ENCODE assay signal across 1 cellular context in the genomic region with DNA sequence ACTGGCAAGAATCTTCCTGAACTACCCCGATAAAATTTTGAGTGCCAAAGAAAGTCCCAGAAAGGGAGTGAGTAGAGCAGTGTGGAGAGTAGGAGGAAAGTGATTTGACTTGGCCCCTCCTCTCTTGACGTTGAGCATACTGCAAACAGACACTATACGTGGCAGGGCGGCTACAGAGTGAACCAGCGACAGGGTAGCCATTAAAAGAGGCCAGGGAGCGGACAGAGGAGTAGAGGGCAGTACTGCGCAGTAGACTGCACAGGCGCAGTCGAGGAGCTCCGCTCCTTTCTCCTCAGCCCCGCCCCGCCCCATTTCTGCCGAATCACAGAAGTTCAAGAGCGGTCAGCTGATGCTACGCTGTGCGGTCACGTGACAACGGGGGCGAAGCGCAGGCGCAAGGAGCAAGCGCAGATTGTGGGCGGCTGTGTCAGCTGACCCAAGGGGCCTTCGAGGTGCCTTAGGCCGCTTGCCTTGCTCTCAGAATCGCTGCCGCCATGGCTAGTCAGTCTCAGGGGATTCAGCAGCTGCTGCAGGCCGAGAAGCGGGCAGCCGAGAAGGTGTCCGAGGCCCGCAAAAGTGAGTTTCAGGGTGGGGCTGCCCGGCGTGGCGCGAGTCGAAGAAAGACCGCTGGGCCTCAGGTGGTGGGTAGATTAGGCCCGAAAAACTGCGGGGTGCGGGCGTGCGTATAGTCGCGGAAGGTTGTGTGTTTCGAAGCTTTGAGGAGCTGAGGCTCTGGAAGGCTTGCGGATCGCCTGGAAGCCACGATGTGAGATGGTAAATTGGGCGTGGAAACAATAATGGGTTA.
TF ChIP-seq lines count a peak whose summit lies in the region.

A gene with protein sequence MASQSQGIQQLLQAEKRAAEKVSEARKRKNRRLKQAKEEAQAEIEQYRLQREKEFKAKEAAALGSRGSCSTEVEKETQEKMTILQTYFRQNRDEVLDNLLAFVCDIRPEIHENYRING (plus strand): TSS at position 425 of the 805 bp plus-strand sequence. CDS start 70 bp downstream, at position 495.

TF ChIP-seq in K562, 482 proteins besides CTCF, POLR2A, EP300 and RAD21 (continued from another document and continues in another):
- peak; percentile 25; the same call in 1 of the 2 replicates for TF ChIP-seq SMAD3 (CRISPR knock-in tag; conservative IDR thresholded peaks at IDR 0.05)
- TF ChIP-seq LARP7 (IDR thresholded peaks at IDR 0.05) = no peak
- TF ChIP-seq ZNF354B (CRISPR knock-in tag; IDR thresholded peaks at IDR 0.05) = no peak
- TF ChIP-seq ZNF311 (CRISPR knock-in tag; IDR thresholded peaks at IDR 0.05) = no peak
- no peak for TF ChIP-seq PHF21A (IDR thresholded peaks at IDR 0.05; ENCODE audit: borderline replicate concordance, low read depth)
- TF ChIP-seq SAFB (IDR thresholded peaks at IDR 0.05; ENCODE audit: borderline replicate concordance, low read depth, low read length) = no peak
- TF ChIP-seq YY1 (IDR thresholded peaks at IDR 0.05; ENCODE audit: borderline replicate concordance in 1 of 3, control insufficient read depth in 1 of 3, extremely low read depth in 1 of 3, insufficient read depth in 3 of 3, insufficient read length in 1 of 3, insufficient replicate concordance in 2 of 3, low read depth in 1 of 3, low read length in 2 of 3) = peak; percentile 62 to 92 (median 84)
- no peak for TF ChIP-seq NCOA1 (IDR thresholded peaks at IDR 0.05; ENCODE audit: low read depth)
- TF ChIP-seq, protein P1, sequence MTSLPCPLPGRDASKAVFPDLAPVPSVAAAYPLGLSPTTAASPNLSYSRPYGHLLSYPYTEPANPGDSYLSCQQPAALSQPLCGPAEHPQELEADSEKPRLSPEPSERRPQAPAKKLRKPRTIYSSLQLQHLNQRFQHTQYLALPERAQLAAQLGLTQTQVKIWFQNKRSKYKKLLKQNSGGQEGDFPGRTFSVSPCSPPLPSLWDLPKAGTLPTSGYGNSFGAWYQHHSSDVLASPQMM (CRISPR knock-in tag; IDR thresholded peaks at IDR 0.05) = no peak
- no peak for TF ChIP-seq GABPA (tag; conservative IDR thresholded peaks at IDR 0.05; ENCODE audit: low read depth)
- no peak; a peak in 1 of 4 replicates for TF ChIP-seq FOXA3 (CRISPR knock-in tag; conservative IDR thresholded peaks at IDR 0.05 in 1 of 2, IDR thresholded peaks at IDR 0.05 in 1 of 2)
- TF ChIP-seq NR4A1 (CRISPR knock-in tag; IDR thresholded peaks at IDR 0.05) = 0 out of 2 replicates have a peak, but pooled peaks have one; percentile 58
- no peak for TF ChIP-seq NR4A1 (tag; IDR thresholded peaks at IDR 0.05)
- no peak for TF ChIP-seq ZNF174 (CRISPR knock-in tag; IDR thresholded peaks at IDR 0.05)
- no peak for TF ChIP-seq SPI1 (IDR thresholded peaks at IDR 0.05; ENCODE audit: borderline replicate concordance, low read depth, low read length)
- TF ChIP-seq ZNF212 (CRISPR knock-in tag; IDR thresholded peaks at IDR 0.05) = no peak; the same call in 1 of the 2 replicates
- TF ChIP-seq, protein P2, sequence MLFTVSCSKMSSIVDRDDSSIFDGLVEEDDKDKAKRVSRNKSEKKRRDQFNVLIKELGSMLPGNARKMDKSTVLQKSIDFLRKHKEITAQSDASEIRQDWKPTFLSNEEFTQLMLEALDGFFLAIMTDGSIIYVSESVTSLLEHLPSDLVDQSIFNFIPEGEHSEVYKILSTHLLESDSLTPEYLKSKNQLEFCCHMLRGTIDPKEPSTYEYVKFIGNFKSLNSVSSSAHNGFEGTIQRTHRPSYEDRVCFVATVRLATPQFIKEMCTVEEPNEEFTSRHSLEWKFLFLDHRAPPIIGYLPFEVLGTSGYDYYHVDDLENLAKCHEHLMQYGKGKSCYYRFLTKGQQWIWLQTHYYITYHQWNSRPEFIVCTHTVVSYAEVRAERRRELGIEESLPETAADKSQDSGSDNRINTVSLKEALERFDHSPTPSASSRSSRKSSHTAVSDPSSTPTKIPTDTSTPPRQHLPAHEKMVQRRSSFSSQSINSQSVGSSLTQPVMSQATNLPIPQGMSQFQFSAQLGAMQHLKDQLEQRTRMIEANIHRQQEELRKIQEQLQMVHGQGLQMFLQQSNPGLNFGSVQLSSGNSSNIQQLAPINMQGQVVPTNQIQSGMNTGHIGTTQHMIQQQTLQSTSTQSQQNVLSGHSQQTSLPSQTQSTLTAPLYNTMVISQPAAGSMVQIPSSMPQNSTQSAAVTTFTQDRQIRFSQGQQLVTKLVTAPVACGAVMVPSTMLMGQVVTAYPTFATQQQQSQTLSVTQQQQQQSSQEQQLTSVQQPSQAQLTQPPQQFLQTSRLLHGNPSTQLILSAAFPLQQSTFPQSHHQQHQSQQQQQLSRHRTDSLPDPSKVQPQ (CRISPR knock-in tag; IDR thresholded peaks at IDR 0.05; ENCODE audit: borderline replicate concordance) = no peak
- no peak for TF ChIP-seq HNRNPL (IDR thresholded peaks at IDR 0.05; ENCODE audit: low read depth, low read length)
- peak; percentile 91 for TF ChIP-seq EP400 (IDR thresholded peaks at IDR 0.05)
- TF ChIP-seq TOE1 (IDR thresholded peaks at IDR 0.05; ENCODE audit: borderline replicate concordance) = peak; percentile 100
- no peak for TF ChIP-seq TOE1 (CRISPR knock-in tag; IDR thresholded peaks at IDR 0.05; ENCODE audit: borderline replicate concordance, low read depth)
- no peak for TF ChIP-seq ETV6 (IDR thresholded peaks at IDR 0.05; ENCODE audit: borderline replicate concordance in 1 of 2, low read depth in 2 of 2, low read length in 1 of 2)
- TF ChIP-seq ETV6 (CRISPR knock-in tag; IDR thresholded peaks at IDR 0.05; ENCODE audit: borderline replicate concordance) = no peak
- TF ChIP-seq, protein P3, sequence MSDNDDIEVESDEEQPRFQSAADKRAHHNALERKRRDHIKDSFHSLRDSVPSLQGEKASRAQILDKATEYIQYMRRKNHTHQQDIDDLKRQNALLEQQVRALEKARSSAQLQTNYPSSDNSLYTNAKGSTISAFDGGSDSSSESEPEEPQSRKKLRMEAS (CRISPR knock-in tag; IDR thresholded peaks at IDR 0.05) = peak; percentile 80
- no peak for TF ChIP-seq TCF7L2 (IDR thresholded peaks at IDR 0.05; ENCODE audit: low read depth, low read length)
- no peak for TF ChIP-seq FUS (optimal IDR thresholded peaks at IDR 0.05; ENCODE audit: low read depth, low read length)
- TF ChIP-seq, protein P4, sequence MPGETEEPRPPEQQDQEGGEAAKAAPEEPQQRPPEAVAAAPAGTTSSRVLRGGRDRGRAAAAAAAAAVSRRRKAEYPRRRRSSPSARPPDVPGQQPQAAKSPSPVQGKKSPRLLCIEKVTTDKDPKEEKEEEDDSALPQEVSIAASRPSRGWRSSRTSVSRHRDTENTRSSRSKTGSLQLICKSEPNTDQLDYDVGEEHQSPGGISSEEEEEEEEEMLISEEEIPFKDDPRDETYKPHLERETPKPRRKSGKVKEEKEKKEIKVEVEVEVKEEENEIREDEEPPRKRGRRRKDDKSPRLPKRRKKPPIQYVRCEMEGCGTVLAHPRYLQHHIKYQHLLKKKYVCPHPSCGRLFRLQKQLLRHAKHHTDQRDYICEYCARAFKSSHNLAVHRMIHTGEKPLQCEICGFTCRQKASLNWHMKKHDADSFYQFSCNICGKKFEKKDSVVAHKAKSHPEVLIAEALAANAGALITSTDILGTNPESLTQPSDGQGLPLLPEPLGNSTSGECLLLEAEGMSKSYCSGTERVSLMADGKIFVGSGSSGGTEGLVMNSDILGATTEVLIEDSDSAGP (CRISPR knock-in tag; IDR thresholded peaks at IDR 0.05) = 0 out of 2 replicates have a peak, but pooled peaks have one; percentile 43
- TF ChIP-seq, protein P5, sequence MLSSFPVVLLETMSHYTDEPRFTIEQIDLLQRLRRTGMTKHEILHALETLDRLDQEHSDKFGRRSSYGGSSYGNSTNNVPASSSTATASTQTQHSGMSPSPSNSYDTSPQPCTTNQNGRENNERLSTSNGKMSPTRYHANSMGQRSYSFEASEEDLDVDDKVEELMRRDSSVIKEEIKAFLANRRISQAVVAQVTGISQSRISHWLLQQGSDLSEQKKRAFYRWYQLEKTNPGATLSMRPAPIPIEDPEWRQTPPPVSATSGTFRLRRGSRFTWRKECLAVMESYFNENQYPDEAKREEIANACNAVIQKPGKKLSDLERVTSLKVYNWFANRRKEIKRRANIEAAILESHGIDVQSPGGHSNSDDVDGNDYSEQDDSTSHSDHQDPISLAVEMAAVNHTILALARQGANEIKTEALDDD (IDR thresholded peaks at IDR 0.05) = no peak
- peak; percentile 80 for TF ChIP-seq ZSCAN29 (IDR thresholded peaks at IDR 0.05)
- no peak for TF ChIP-seq MCM7 (IDR thresholded peaks at IDR 0.05)
- TF ChIP-seq, protein P6, sequence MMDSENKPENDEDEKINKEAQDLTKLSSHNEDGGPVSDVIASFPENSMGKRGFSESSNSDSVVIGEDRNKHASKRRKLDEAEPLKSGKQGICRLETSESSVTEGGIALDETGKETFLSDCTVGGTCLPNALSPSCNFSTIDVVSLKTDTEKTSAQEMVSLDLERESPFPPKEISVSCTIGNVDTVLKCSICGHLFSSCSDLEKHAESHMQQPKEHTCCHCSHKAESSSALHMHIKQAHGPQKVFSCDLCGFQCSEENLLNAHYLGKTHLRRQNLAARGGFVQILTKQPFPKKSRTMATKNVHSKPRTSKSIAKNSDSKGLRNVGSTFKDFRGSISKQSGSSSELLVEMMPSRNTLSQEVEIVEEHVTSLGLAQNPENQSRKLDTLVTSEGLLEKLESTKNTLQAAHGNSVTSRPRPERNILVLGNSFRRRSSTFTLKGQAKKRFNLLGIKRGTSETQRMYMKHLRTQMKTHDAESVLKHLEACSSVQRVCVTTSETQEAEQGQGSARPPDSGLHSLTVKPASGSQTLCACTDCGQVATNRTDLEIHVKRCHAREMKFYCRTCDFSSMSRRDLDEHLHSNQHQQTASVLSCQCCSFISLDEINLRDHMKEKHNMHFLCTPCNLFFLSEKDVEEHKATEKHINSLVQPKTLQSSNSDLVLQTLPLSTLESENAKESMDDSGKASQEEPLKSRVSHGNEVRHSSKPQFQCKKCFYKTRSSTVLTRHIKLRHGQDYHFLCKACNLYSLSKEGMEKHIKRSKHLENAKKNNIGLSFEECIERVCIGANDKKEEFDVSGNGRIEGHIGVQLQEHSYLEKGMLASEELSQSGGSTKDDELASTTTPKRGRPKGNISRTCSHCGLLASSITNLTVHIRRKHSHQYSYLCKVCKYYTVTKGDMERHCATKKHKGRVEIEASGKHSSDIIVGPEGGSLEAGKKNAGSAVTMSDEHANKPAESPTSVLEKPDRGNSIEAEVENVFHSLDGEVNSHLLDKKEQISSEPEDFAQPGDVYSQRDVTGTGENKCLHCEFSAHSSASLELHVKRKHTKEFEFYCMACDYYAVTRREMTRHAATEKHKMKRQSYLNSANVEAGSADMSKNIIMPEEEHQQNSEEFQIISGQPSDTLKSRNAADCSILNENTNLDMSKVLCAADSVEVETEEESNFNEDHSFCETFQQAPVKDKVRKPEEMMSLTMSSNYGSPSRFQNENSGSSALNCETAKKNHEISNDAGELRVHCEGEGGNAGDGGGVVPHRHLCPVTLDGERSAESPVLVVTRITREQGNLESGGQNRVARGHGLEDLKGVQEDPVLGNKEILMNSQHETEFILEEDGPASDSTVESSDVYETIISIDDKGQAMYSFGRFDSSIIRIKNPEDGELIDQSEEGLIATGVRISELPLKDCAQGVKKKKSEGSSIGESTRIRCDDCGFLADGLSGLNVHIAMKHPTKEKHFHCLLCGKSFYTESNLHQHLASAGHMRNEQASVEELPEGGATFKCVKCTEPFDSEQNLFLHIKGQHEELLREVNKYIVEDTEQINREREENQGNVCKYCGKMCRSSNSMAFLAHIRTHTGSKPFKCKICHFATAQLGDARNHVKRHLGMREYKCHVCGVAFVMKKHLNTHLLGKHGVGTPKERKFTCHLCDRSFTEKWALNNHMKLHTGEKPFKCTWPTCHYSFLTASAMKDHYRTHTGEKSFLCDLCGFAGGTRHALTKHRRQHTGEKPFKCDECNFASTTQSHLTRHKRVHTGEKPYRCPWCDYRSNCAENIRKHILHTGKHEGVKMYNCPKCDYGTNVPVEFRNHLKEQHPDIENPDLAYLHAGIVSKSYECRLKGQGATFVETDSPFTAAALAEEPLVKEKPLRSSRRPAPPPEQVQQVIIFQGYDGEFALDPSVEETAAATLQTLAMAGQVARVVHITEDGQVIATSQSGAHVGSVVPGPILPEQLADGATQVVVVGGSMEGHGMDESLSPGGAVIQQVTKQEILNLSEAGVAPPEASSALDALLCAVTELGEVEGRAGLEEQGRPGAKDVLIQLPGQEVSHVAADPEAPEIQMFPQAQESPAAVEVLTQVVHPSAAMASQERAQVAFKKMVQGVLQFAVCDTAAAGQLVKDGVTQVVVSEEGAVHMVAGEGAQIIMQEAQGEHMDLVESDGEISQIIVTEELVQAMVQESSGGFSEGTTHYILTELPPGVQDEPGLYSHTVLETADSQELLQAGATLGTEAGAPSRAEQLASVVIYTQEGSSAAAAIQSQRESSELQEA (IDR thresholded peaks at IDR 0.05; ENCODE audit: low read depth) = no peak
- TF ChIP-seq MIER1 (IDR thresholded peaks at IDR 0.05; ENCODE audit: low read depth) = no peak
- TF ChIP-seq POLR3A (IDR thresholded peaks at IDR 0.05; ENCODE audit: borderline replicate concordance, extremely low read depth, insufficient read depth, insufficient read length) = no peak
- no peak for TF ChIP-seq ZNF384 (IDR thresholded peaks at IDR 0.05; ENCODE audit: low read depth, low read length)
- no peak for TF ChIP-seq YBX1 (IDR thresholded peaks at IDR 0.05)
- no peak for TF ChIP-seq MEF2A (IDR thresholded peaks at IDR 0.05; ENCODE audit: control insufficient read depth, low read depth, low read length)
- TF ChIP-seq ZNF699 (CRISPR knock-in tag; IDR thresholded peaks at IDR 0.05; ENCODE audit: insufficient replicate concordance) = no peak
- no peak for TF ChIP-seq CBX8 (IDR thresholded peaks at IDR 0.05; ENCODE audit: borderline replicate concordance, extremely low read depth, low read depth, low read length, poor library complexity, severe bottlenecking)
- TF ChIP-seq NFRKB (IDR thresholded peaks at IDR 0.05; ENCODE audit: low read depth) = peak; percentile 94
- no peak for TF ChIP-seq PTBP1 (IDR thresholded peaks at IDR 0.05; ENCODE audit: low read depth, low read length)
- TF ChIP-seq, protein P7, sequence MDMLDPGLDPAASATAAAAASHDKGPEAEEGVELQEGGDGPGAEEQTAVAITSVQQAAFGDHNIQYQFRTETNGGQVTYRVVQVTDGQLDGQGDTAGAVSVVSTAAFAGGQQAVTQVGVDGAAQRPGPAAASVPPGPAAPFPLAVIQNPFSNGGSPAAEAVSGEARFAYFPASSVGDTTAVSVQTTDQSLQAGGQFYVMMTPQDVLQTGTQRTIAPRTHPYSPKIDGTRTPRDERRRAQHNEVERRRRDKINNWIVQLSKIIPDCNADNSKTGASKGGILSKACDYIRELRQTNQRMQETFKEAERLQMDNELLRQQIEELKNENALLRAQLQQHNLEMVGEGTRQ (CRISPR knock-in tag; IDR thresholded peaks at IDR 0.05) = peak; percentile 99
- TF ChIP-seq ZNF77 (CRISPR knock-in tag; IDR thresholded peaks at IDR 0.05) = no peak
- no peak for TF ChIP-seq KAT2B (IDR thresholded peaks at IDR 0.05; ENCODE audit: low read depth, low read length)
- no peak for TF ChIP-seq TCF3 (CRISPR knock-in tag; IDR thresholded peaks at IDR 0.05)
- no peak for TF ChIP-seq FIP1L1 (IDR thresholded peaks at IDR 0.05; ENCODE audit: low read depth, low read length, poor library complexity, severe bottlenecking)
- TF ChIP-seq, protein P8, sequence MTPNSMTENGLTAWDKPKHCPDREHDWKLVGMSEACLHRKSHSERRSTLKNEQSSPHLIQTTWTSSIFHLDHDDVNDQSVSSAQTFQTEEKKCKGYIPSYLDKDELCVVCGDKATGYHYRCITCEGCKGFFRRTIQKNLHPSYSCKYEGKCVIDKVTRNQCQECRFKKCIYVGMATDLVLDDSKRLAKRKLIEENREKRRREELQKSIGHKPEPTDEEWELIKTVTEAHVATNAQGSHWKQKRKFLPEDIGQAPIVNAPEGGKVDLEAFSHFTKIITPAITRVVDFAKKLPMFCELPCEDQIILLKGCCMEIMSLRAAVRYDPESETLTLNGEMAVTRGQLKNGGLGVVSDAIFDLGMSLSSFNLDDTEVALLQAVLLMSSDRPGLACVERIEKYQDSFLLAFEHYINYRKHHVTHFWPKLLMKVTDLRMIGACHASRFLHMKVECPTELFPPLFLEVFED (CRISPR knock-in tag; conservative IDR thresholded peaks at IDR 0.05) = no peak; the same call in 1 of the 2 replicates
- no peak for TF ChIP-seq PHB2 (IDR thresholded peaks at IDR 0.05; ENCODE audit: low read depth)
